ENCODE assay signal across 27 cellular contexts in genomic region chr17:79510071-79510470, GRCh38.
"Had no signal": no experiment of that assay in that cellular context is flagged by ENCODE, and none has a peak within 500 bp of the region (broad histone marks: within the 10 kb centered on the region; RNA-seq: fewer than 3 reads in every experiment).

No MANE protein-coding gene starts in this region.

- H3K4me1 Mint-ChIP-seq: stimulated activated effector memory CD8-positive, alpha-beta T cell treated with anti-CD3 and anti-CD28 coated beads, Interleukin-12 subunit alpha, Interleukin-12 subunit beta, amount 100 ng/mL, for 72 hours; stimulated activated memory B cell treated with anti-CD40 and anti-IgM and Interleukin-4, amounts not matched to agents 10 μg/mL and 1 μg/mL and 100 μg/mL, for 72 hours; stimulated activated naive B cell treated with anti-CD40 and anti-IgM and Interleukin-4, amounts not matched to agents 10 μg/mL and 1 μg/mL and 100 μg/mL, for 72 hours; stimulated activated naive CD8-positive, alpha-beta T cell treated with anti-CD3 and anti-CD28 coated beads, Interleukin-15, amount 100 ng/mL, for 72 hours had no signal

- H3K36me3 ChIP-seq: stomach, suprapubic skin, thoracic aorta, thyroid gland, tibial artery, tibial nerve, transverse colon, upper lobe of left lung, upper lobe of right lung, uterus, vagina had no signal

- H3K9me3 Mint-ChIP-seq: stimulated activated effector memory CD8-positive, alpha-beta T cell treated with anti-CD3 and anti-CD28 coated beads, Interleukin-12 subunit alpha, Interleukin-12 subunit beta, amount 100 ng/mL, for 72 hours; stimulated activated naive CD8-positive, alpha-beta T cell treated with anti-CD3 and anti-CD28 coated beads, Interleukin-15, Interleukin-2, amounts not matched to agents 100 ng/mL and 50 ng/mL, for 24 hours; type B pancreatic cell had no signal

- H3K4me3 ChIP-seq: stomach, suprapubic skin, testis, thoracic aorta, thyroid gland, tibial artery, tibial nerve, transverse colon, upper lobe of left lung, upper lobe of right lung, uterus, vagina had no signal

- H3K27ac ChIP-seq: stomach, suprapubic skin, testis, thoracic aorta, thyroid gland, tibial artery, tibial nerve, transverse colon, upper lobe of left lung, upper lobe of right lung, uterus, vagina had no signal

- ATAC-seq: stimulated activated effector memory CD8-positive, alpha-beta T cell treated with anti-CD3 and anti-CD28 coated beads, Interleukin-12 subunit alpha, Interleukin-12 subunit beta, amount 100 ng/mL, for 72 hours; stimulated activated memory B cell treated with anti-CD40 and anti-IgM and Interleukin-4, amounts not matched to agents 10 μg/mL and 1 μg/mL and 100 μg/mL, for 72 hours; stimulated activated naive B cell treated with anti-CD40 and anti-IgM and Interleukin-4, amounts not matched to agents 10 μg/mL and 1 μg/mL and 100 μg/mL, for 72 hours; stimulated activated naive CD8-positive, alpha-beta T cell treated with anti-CD3 and anti-CD28 coated beads, Interleukin-15, amount 100 ng/mL, for 72 hours; stimulated activated naive CD8-positive, alpha-beta T cell treated with anti-CD3 and anti-CD28 coated beads, Interleukin-15, Interleukin-2, amounts not matched to agents 100 U/mL and 50 U/mL, for 24 hours; upper lobe of right lung had no signal

- H3K36me3 Mint-ChIP-seq: stimulated activated effector memory CD8-positive, alpha-beta T cell treated with anti-CD3 and anti-CD28 coated beads, Interleukin-12 subunit alpha, Interleukin-12 subunit beta, amount 100 ng/mL, for 72 hours; stimulated activated memory B cell treated with anti-CD40 and anti-IgM and Interleukin-4, amounts not matched to agents 10 μg/mL and 1 μg/mL and 100 μg/mL, for 72 hours; stimulated activated naive B cell treated with anti-CD40 and anti-IgM and Interleukin-4, amounts not matched to agents 10 μg/mL and 1 μg/mL and 100 μg/mL, for 72 hours; type B pancreatic cell had no signal

- H3K4me1 ChIP-seq: stomach, suprapubic skin, testis, thyroid gland, tibial artery, tibial nerve, transverse colon, upper lobe of left lung, upper lobe of right lung, uterus, vagina had no signal

- H3K9me3 ChIP-seq: suprapubic skin, testis, thoracic aorta, thyroid gland, tibial artery, transverse colon, upper lobe of left lung, upper lobe of right lung, uterus, vagina had no signal

- H3K4me3 Mint-ChIP-seq: stimulated activated effector memory CD8-positive, alpha-beta T cell treated with anti-CD3 and anti-CD28 coated beads, Interleukin-12 subunit alpha, Interleukin-12 subunit beta, amount 100 ng/mL, for 72 hours; stimulated activated memory B cell treated with anti-CD40 and anti-IgM and Interleukin-4, amounts not matched to agents 10 μg/mL and 1 μg/mL and 100 μg/mL, for 72 hours; stimulated activated naive B cell treated with anti-CD40 and anti-IgM and Interleukin-4, amounts not matched to agents 10 μg/mL and 1 μg/mL and 100 μg/mL, for 72 hours; stimulated activated naive CD8-positive, alpha-beta T cell treated with anti-CD3 and anti-CD28 coated beads, Interleukin-15, amount 100 ng/mL, for 72 hours; stimulated activated naive CD8-positive, alpha-beta T cell treated with anti-CD3 and anti-CD28 coated beads, Interleukin-15, Interleukin-2, amounts not matched to agents 100 ng/mL and 50 ng/mL, for 24 hours; type B pancreatic cell had no signal

- H3K27me3 ChIP-seq: testis, thyroid gland, transverse colon, upper lobe of left lung, upper lobe of right lung, uterus, vagina had no signal

- H3K27me3 Mint-ChIP-seq: stimulated activated naive CD8-positive, alpha-beta T cell treated with anti-CD3 and anti-CD28 coated beads, Interleukin-15, amount 100 ng/mL, for 72 hours; stimulated activated naive CD8-positive, alpha-beta T cell treated with anti-CD3 and anti-CD28 coated beads, Interleukin-15, Interleukin-2, amounts not matched to agents 100 ng/mL and 50 ng/mL, for 24 hours had no signal

- H3K27ac Mint-ChIP-seq: stimulated activated effector memory CD8-positive, alpha-beta T cell treated with anti-CD3 and anti-CD28 coated beads, Interleukin-12 subunit alpha, Interleukin-12 subunit beta, amount 100 ng/mL, for 72 hours; stimulated activated memory B cell treated with anti-CD40 and anti-IgM and Interleukin-4, amounts not matched to agents 10 μg/mL and 1 μg/mL and 100 μg/mL, for 72 hours; stimulated activated naive B cell treated with anti-CD40 and anti-IgM and Interleukin-4, amounts not matched to agents 10 μg/mL and 1 μg/mL and 100 μg/mL, for 72 hours; stimulated activated naive CD8-positive, alpha-beta T cell treated with anti-CD3 and anti-CD28 coated beads, Interleukin-15, amount 100 ng/mL, for 72 hours; stimulated activated naive CD8-positive, alpha-beta T cell treated with anti-CD3 and anti-CD28 coated beads, Interleukin-15, Interleukin-2, amounts not matched to agents 100 ng/mL and 50 ng/mL, for 24 hours; type B pancreatic cell had no signal

- DNase-seq: stimulated activated CD4-positive, alpha-beta T cell treated with anti-CD3 and anti-CD28 coated beads, Interleukin-2, amount 100 ng/mL, for 48 hours; stimulated activated CD4-positive, alpha-beta T cell treated with anti-CD3 and anti-CD28 coated beads, Interleukin-4, amount 100 ng/mL, for 1 hour; stimulated activated CD4-positive, alpha-beta T cell treated with anti-CD3 and anti-CD28 coated beads, Interleukin-4, amount 100 ng/mL, for 24 hours; stimulated activated CD4-positive, alpha-beta T cell treated with anti-CD3 and anti-CD28 coated beads, Interleukin-4, amount 100 ng/mL, for 4 hours; stimulated activated CD8-positive, alpha-beta memory T cell treated with anti-CD3 and anti-CD28 coated beads, Interleukin-4, amount 100 ng/mL, for 48 hours; stimulated activated naive B cell treated with anti-CD40 and anti-IgM and Interleukin-4, amounts not matched to agents 10 μg/mL and 1 μg/mL and 100 μg/mL, for 72 hours; stimulated activated naive CD4-positive, alpha-beta T cell; stimulated activated naive CD4-positive, alpha-beta T cell treated with Interleukin-2 at 50 U/mL for 16 hours; stimulated activated naive CD8-positive, alpha-beta T cell treated with anti-CD3 and anti-CD28 coated beads, Interleukin-15, amount 100 ng/mL, for 72 hours; stimulated activated naive CD8-positive, alpha-beta T cell treated with anti-CD3 and anti-CD28 coated beads, Interleukin-15, Interleukin-2, amounts not matched to agents 100 U/mL and 50 U/mL, for 24 hours; stomach; testis; thyroid gland; tibial artery; transverse colon; trophoblast cell; upper lobe of left lung; upper lobe of right lung; uterus had no signal
